In the genomic region with DNA sequence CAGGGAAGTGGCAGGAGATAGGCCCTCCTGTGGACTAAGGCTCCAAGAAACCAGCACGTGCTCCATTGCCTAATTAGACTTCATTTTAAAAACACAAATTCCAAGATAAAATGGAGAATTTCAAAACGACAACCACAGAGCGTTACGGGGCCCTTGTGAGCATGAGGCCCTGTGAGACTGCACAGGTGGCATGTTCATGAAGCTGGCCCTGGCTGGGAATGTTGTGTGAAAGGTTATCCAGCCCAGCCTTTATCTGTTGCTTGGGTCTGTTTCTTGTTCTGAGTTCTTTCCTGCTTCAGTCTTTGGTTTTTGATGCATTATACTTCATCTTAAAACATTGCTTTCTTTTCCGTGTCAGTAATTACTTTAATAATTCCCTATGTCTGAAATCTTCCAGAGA, we compare ENCODE assay signal across 34 cellular contexts.
"Had no signal": no experiment of that assay in that cellular context is flagged by ENCODE, and none has a peak within 500 bp of the region (broad histone marks: within the 10 kb centered on the region; RNA-seq: fewer than 3 reads in every experiment).

No MANE protein-coding gene starts in this region.

- H3K4me3 Mint-ChIP-seq: activated B cell treated with CpG ODN at 0.5 μM for 24 hours; activated CD4-positive, alpha-beta memory T cell treated with anti-CD3 and anti-CD28 coated beads for 36 hours; activated CD4-positive, alpha-beta T cell treated with anti-CD3 and anti-CD28 coated beads, Interleukin-2, amount 10 ng/mL, durations not matched to agents 24 days and 14 days; activated CD8-positive, alpha-beta T cell treated with anti-CD3 and anti-CD28 coated beads for 36 hours; activated naive CD4-positive, alpha-beta T cell treated with anti-CD3 and anti-CD28 coated beads for 36 hours; activated naive CD8-positive, alpha-beta T cell treated with anti-CD3 and anti-CD28 coated beads for 36 hours; activated T-cell treated with anti-CD3 and anti-CD28 coated beads, Interleukin-2, amount 50 U/mL, for 4 hours; activated T-cell treated with anti-CD3 and anti-CD28 coated beads, Interleukin-2, amount 50 U/mL, for 72 hours; activated T-helper 1 cell treated with anti-CD3 and anti-CD28 coated beads, Interleukin-12 subunit alpha, Interleukin-12 subunit beta, Interleukin-2, Interleukin-4 antibody, amounts not matched to agents 30 ng/mL and 10 ng/mL and 1 ng/mL, durations not matched to agents 14 hours and 24 hours and 36 hours; activated T-helper 17 cell treated with anti-CD3 and anti-CD28 coated beads, Interleukin-2, amount 50 U/mL, for 72 hours; brain; T-helper 1 cell treated with Interleukin-12 subunit alpha and Interleukin-12 subunit beta and Interleukin-4 antibody, amounts not matched to agents 30 μg/mL and 1 μg/mL, for 36 hours; T-helper 2 cell treated with Interferon-gamma antibody and Interleukin-4, amounts not matched to agents 5 μg/mL and 100 μg/mL, for 36 hours had no signal

- H3K4me1 Mint-ChIP-seq: activated B cell treated with CpG ODN at 0.5 μM for 24 hours; activated CD4-positive, alpha-beta T cell treated with anti-CD3 and anti-CD28 coated beads, Interleukin-2, amount 10 ng/mL, durations not matched to agents 24 days and 14 days; activated naive CD8-positive, alpha-beta T cell treated with anti-CD3 and anti-CD28 coated beads for 36 hours; activated T-helper 17 cell treated with anti-CD3 and anti-CD28 coated beads, Interleukin-2, amount 50 U/mL, for 72 hours had no signal

- H3K9me3 ChIP-seq: adrenal gland had no signal

- H3K36me3 ChIP-seq: adrenal gland had no signal

- H3K4me1 ChIP-seq: adrenal gland had no signal

- DNase-seq: activated B cell treated with CpG ODN at 0.5 μM for 24 hours; activated CD4-positive, alpha-beta memory T cell treated with anti-CD3 and anti-CD28 coated beads for 36 hours; activated CD4-positive, alpha-beta T cell treated with anti-CD3 and anti-CD28 coated beads for 4 hours; activated CD4-positive, alpha-beta T cell treated with anti-CD3 and anti-CD28 coated beads, Interleukin-2, amount 10 ng/mL, durations not matched to agents 24 days and 14 days; activated CD4-positive, alpha-beta T cell treated with anti-CD3 and anti-CD28 coated beads, Interleukin-2, amount 50 U/mL, for 1 hour; activated CD4-positive, alpha-beta T cell treated with anti-CD3 and anti-CD28 coated beads, Interleukin-2, amount 50 U/mL, for 4 hours; activated CD4-positive, CD25-positive, alpha-beta regulatory T cell treated with anti-CD3 and anti-CD28 coated beads, Interleukin-2, amount 50 U/mL, for 72 hours; activated CD8-positive, alpha-beta memory T cell treated with anti-CD3 and anti-CD28 coated beads, Interleukin-2, amount 50 U/mL, for 4 hours; activated CD8-positive, alpha-beta T cell treated with anti-CD3 and anti-CD28 coated beads for 36 hours; activated effector memory CD4-positive, alpha-beta T cell treated with anti-CD3 and anti-CD28 coated beads, Interleukin-2, amount 50 U/mL, for 16 hours; activated gamma-delta T cell treated with Interleukin-2 at 50 U/mL for 16 hours; activated naive CD4-positive, alpha-beta T cell; activated naive CD4-positive, alpha-beta T cell treated with anti-CD3 and anti-CD28 coated beads for 36 hours; activated naive CD4-positive, alpha-beta T cell treated with anti-CD3 and anti-CD28 coated beads, Interleukin-2, amount 50 U/mL, for 16 hours; activated naive CD8-positive, alpha-beta T cell treated with anti-CD3 and anti-CD28 coated beads for 36 hours; activated T-cell treated with anti-CD3 and anti-CD28 coated beads for 4 hours; activated T-cell treated with anti-CD3 and anti-CD28 coated beads, Interleukin-2, amount 50 U/mL, for 1 hour; activated T-cell treated with anti-CD3 and anti-CD28 coated beads, Interleukin-2, amount 50 U/mL, for 4 hours; activated T-cell treated with anti-CD3 and anti-CD28 coated beads, Interleukin-2, amount 50 U/mL, for 72 hours; adrenal gland; amniotic stem cell; aorta; central memory CD4-positive, alpha-beta T cell; SW 1271; T-helper 1 cell; T-helper 2 cell; T-helper 9 cell had no signal

- H3K9me3 Mint-ChIP-seq: activated CD8-positive, alpha-beta T cell treated with anti-CD3 and anti-CD28 coated beads for 36 hours; activated naive CD4-positive, alpha-beta T cell treated with anti-CD3 and anti-CD28 coated beads for 36 hours; activated T-cell treated with anti-CD3 and anti-CD28 coated beads, Interleukin-2, amount 50 U/mL, for 4 hours had no signal

- H3K27ac Mint-ChIP-seq: activated B cell treated with CpG ODN at 0.5 μM for 24 hours; activated CD4-positive, alpha-beta memory T cell treated with anti-CD3 and anti-CD28 coated beads for 36 hours; activated CD4-positive, alpha-beta T cell treated with anti-CD3 and anti-CD28 coated beads, Interleukin-2, amount 10 ng/mL, durations not matched to agents 24 days and 14 days; activated CD8-positive, alpha-beta T cell treated with anti-CD3 and anti-CD28 coated beads for 36 hours; activated naive CD4-positive, alpha-beta T cell treated with anti-CD3 and anti-CD28 coated beads for 36 hours; activated naive CD4-positive, alpha-beta T cell treated with anti-CD3 and anti-CD28 coated beads, Interleukin-2, amount 50 U/mL, for 72 hours; activated naive CD8-positive, alpha-beta T cell treated with anti-CD3 and anti-CD28 coated beads for 36 hours; activated T-cell treated with anti-CD3 and anti-CD28 coated beads, Interleukin-2, amount 50 U/mL, for 72 hours; activated T-helper 1 cell treated with anti-CD3 and anti-CD28 coated beads, Interleukin-12 subunit alpha, Interleukin-12 subunit beta, Interleukin-2, Interleukin-4 antibody, amounts not matched to agents 30 ng/mL and 10 ng/mL and 1 ng/mL, durations not matched to agents 14 hours and 24 hours and 36 hours; activated T-helper 17 cell treated with anti-CD3 and anti-CD28 coated beads, Interleukin-2, amount 50 U/mL, for 72 hours; brain; T-helper 1 cell treated with Interleukin-12 subunit alpha and Interleukin-12 subunit beta and Interleukin-4 antibody, amounts not matched to agents 30 μg/mL and 1 μg/mL, for 36 hours; T-helper 2 cell treated with Interferon-gamma antibody and Interleukin-4, amounts not matched to agents 5 μg/mL and 100 μg/mL, for 36 hours had no signal

- H3K27me3 ChIP-seq: adrenal gland had no signal

- H3K27me3 Mint-ChIP-seq: activated CD4-positive, alpha-beta T cell treated with anti-CD3 and anti-CD28 coated beads, Interleukin-2, amount 10 ng/mL, durations not matched to agents 24 days and 14 days; brain had no signal

- H3K27ac ChIP-seq: adrenal gland, VCaP had no signal

- ATAC-seq: activated CD8-positive, alpha-beta T cell treated with anti-CD3 and anti-CD28 coated beads for 36 hours; activated naive CD4-positive, alpha-beta T cell treated with anti-CD3 and anti-CD28 coated beads, Interleukin-2, amount 50 U/mL, for 72 hours; activated T-cell treated with anti-CD3 and anti-CD28 coated beads, Interleukin-2, amount 50 U/mL, for 4 hours; activated T-cell treated with anti-CD3 and anti-CD28 coated beads, Interleukin-2, amount 50 U/mL, for 72 hours; activated T-helper 17 cell treated with anti-CD3 and anti-CD28 coated beads, Interleukin-2, amount 50 U/mL, for 72 hours had no signal

- H3K4me3 ChIP-seq: adrenal gland had no signal
